ENCODE assay signal across 8 cellular contexts in the genomic region with DNA sequence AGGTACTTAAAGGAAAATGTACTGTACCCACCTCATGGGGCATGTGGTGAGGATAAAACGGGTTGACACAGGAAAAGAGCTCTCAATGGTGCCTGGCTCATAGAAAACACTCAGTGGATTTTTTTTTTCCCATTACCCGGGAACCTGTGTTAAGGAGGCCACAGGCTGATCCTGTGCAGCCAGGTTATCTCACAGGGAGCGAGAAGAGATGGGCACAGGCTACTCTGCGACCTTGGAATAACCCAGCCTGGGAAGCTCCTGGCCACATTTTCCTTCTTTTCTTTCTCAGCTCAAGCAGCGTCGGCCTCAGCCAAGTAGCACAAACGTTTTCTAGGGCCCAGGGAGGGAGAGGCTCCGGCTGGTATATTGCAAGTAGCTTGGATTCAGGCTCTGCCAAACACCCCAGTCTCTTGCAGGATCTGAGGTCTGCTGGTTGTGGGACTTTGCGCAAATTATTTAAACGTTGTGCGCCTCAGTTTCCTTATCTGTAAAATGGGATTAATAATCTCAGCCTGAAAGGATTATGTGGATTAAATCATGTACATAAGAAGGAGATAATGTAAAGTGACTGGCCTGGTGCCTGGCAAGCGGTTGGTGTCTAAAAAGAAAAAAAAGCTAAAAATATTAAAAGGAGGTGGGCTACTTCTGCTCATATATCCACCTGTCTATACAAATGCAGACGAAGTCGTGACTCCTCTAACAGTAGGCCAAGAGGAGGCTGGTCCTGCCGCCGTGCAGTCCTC. TPM values are rescaled to one million over a fixed set of nuclear protein-coding genes. Genes with fewer than 3 reads are reported as not detected.
A peak's percentile ranks its signal among the peaks of the same experiment; 100 is the strongest.
DNase-seq lines count a peak whose midpoint lies in the region; ATAC-seq, FAIRE-seq and TF ChIP-seq lines count a peak whose summit lies in the region.

No MANE protein-coding gene starts in this region.

- H3K4me1 ChIP-seq in hepatocyte (ENCODE audit: insufficient read depth): peaks cover 62% of the 10 kb centered on the region
- H3K4me1 ChIP-seq in small intestine (ENCODE audit: control insufficient read depth in 2 of 2, insufficient read depth in 1 of 2, low read depth in 1 of 2, low read length in 1 of 2): peaks cover 3 to 17% of the 10 kb centered on the region in 2 donors

- peak overlapping the region; percentile 95 for H3K4me2 ChIP-seq in hepatocyte

- H3K9me3 ChIP-seq in hepatocyte (ENCODE audit: low read depth): no peaks in the 10 kb centered on the region
- no peaks in the 10 kb centered on the region for H3K9me3 ChIP-seq in small intestine (ENCODE audit: control insufficient read depth, low read depth)

- no peaks in the 10 kb centered on the region for H3K27me3 Mint-ChIP-seq in stimulated activated naive CD8-positive, alpha-beta T cell treated with anti-CD3 and anti-CD28 coated beads, Interleukin-15, Interleukin-2, amounts not matched to agents 100 ng/mL and 50 ng/mL, for 24 hours
- H3K27me3 Mint-ChIP-seq in activated T-helper 2 cell treated with anti-CD3 and anti-CD28 coated beads, Interferon-gamma antibody, Interleukin-2, Interleukin-4, amounts not matched to agents 10 μg/mL and 5 μg/mL and 100 μg/mL, durations not matched to agents 14 hours and 24 hours and 36 hours (ENCODE audit: low read depth): no peaks in the 10 kb centered on the region

- H3K9me2 ChIP-seq in hepatocyte (replicated peaks; ENCODE audit: insufficient read depth): no peaks in the 10 kb centered on the region

- intact Hi-C loops in activated T-helper 2 cell treated with anti-CD3 and anti-CD28 coated beads, Interferon-gamma antibody, Interleukin-2, Interleukin-4, amounts not matched to agents 10 μg/mL and 5 μg/mL and 100 μg/mL, durations not matched to agents 14 hours and 24 hours and 36 hours (cut with micrococcal nuclease): loop anchor here (5.0 kb wide), 1 partner anchor 223 kb away; no protein-coding TSS in a partner anchor
- intact Hi-C loops in posterior cingulate gyrus (cut with DNase I): loop anchor here (5.0 kb wide), 1 partner anchor 108 kb away; no protein-coding TSS in a partner anchor

- H3K27me3 ChIP-seq in hepatocyte: no peaks in the 10 kb centered on the region
- no peaks in the 10 kb centered on the region for H3K27me3 ChIP-seq in small intestine (ENCODE audit: control insufficient read depth in 2 of 2, insufficient read depth in 2 of 2, low read length in 2 of 2)

- H3K4me1 Mint-ChIP-seq in stimulated activated naive CD8-positive, alpha-beta T cell treated with anti-CD3 and anti-CD28 coated beads, Interleukin-15, Interleukin-2, amounts not matched to agents 100 ng/mL and 50 ng/mL, for 24 hours (ENCODE audit: low read depth): peaks cover 58% of the 10 kb centered on the region
- peaks cover 53% of the 10 kb centered on the region for H3K4me1 Mint-ChIP-seq in activated T-helper 2 cell treated with anti-CD3 and anti-CD28 coated beads, Interferon-gamma antibody, Interleukin-2, Interleukin-4, amounts not matched to agents 10 μg/mL and 5 μg/mL and 100 μg/mL, durations not matched to agents 14 hours and 24 hours and 36 hours (ENCODE audit: low read depth)

- no peak for DNase-seq in stimulated activated naive CD8-positive, alpha-beta T cell treated with anti-CD3 and anti-CD28 coated beads, Interleukin-15, Interleukin-2, amounts not matched to agents 100 U/mL and 50 U/mL, for 24 hours
- no peak for DNase-seq in activated T-helper 2 cell treated with anti-CD3 and anti-CD28 coated beads, Interferon-gamma antibody, Interleukin-2, Interleukin-4, amounts not matched to agents 10 μg/mL and 5 μg/mL and 100 μg/mL, durations not matched to agents 14 hours and 24 hours and 36 hours (ENCODE audit: low spot score)
- DNase-seq in hepatocyte (ENCODE audit: low spot score) (no peak), small intestine (no peak), posterior cingulate gyrus (no peak), SKM-1 treated with dmso at 0.1 percent for 144 hours (lab: John Stamatoyannopoulos, UW; ENCODE audit: unreplicated experiment) (no peak), SKM-1 (lab: John Stamatoyannopoulos, UW; ENCODE audit: unreplicated experiment) (no peak)

- peak overlapping the region; percentile 62 for H2AFZ ChIP-seq in hepatocyte

- WGBS in hepatocyte (ENCODE audit: low lambda C conversion rate, missing lambda C conversion rate): 37% methylated on average over 16 of the region's 16 CpGs
- 28 to 31% (median 30%) methylated on average over 14 to 16 of the region's 16 CpGs for WGBS in small intestine, 3 donors

- H3K27ac ChIP-seq in hepatocyte: peak overlapping the region; percentile 89
- peak overlapping the region; percentile 89 to 96 for H3K27ac ChIP-seq in small intestine (ENCODE audit: low read depth in 1 of 2, low read length in 1 of 2)

- peak overlapping the region; percentile 93 for H3K4me3 Mint-ChIP-seq in stimulated activated naive CD8-positive, alpha-beta T cell treated with anti-CD3 and anti-CD28 coated beads, Interleukin-15, Interleukin-2, amounts not matched to agents 100 ng/mL and 50 ng/mL, for 24 hours
- H3K4me3 Mint-ChIP-seq in activated T-helper 2 cell treated with anti-CD3 and anti-CD28 coated beads, Interferon-gamma antibody, Interleukin-2, Interleukin-4, amounts not matched to agents 10 μg/mL and 5 μg/mL and 100 μg/mL, durations not matched to agents 14 hours and 24 hours and 36 hours (ENCODE audit: low read depth): peak overlapping the region; percentile 96

- no peak for TF ChIP-seq CTCF in hepatocyte (IDR thresholded peaks at IDR 0.05; ENCODE audit: poor library complexity)

- peak overlapping the region; percentile 96 for H3K4me3 ChIP-seq in hepatocyte
- H3K4me3 ChIP-seq in small intestine (ENCODE audit: low read depth in 1 of 2, low read length in 2 of 2): peak overlapping the region; percentile 82 to 97

- H3K36me3 ChIP-seq in hepatocyte (replicated peaks; ENCODE audit: insufficient read depth, low read depth): no peaks in the 10 kb centered on the region
- H3K36me3 ChIP-seq in small intestine (ENCODE audit: control insufficient read depth in 2 of 2, insufficient read depth in 2 of 2, low read length in 2 of 2): peaks cover under 1 to 2% of the 10 kb centered on the region in 2 donors

- no peak for ATAC-seq in stimulated activated naive CD8-positive, alpha-beta T cell treated with anti-CD3 and anti-CD28 coated beads, Interleukin-15, Interleukin-2, amounts not matched to agents 100 U/mL and 50 U/mL, for 24 hours

- peak overlapping the region; percentile 96 for H3K27ac Mint-ChIP-seq in stimulated activated naive CD8-positive, alpha-beta T cell treated with anti-CD3 and anti-CD28 coated beads, Interleukin-15, Interleukin-2, amounts not matched to agents 100 ng/mL and 50 ng/mL, for 24 hours
- peak overlapping the region; percentile 91 for H3K27ac Mint-ChIP-seq in activated T-helper 2 cell treated with anti-CD3 and anti-CD28 coated beads, Interferon-gamma antibody, Interleukin-2, Interleukin-4, amounts not matched to agents 10 μg/mL and 5 μg/mL and 100 μg/mL, durations not matched to agents 14 hours and 24 hours and 36 hours

- H3K9me3 Mint-ChIP-seq in stimulated activated naive CD8-positive, alpha-beta T cell treated with anti-CD3 and anti-CD28 coated beads, Interleukin-15, Interleukin-2, amounts not matched to agents 100 ng/mL and 50 ng/mL, for 24 hours: no peaks in the 10 kb centered on the region
- H3K9me3 Mint-ChIP-seq in activated T-helper 2 cell treated with anti-CD3 and anti-CD28 coated beads, Interferon-gamma antibody, Interleukin-2, Interleukin-4, amounts not matched to agents 10 μg/mL and 5 μg/mL and 100 μg/mL, durations not matched to agents 14 hours and 24 hours and 36 hours: no peaks in the 10 kb centered on the region

- FAIRE-seq in small intestine (lab: Jason Lieb, UNC): no peak

- peaks cover 47% of the 10 kb centered on the region for H3K79me2 ChIP-seq in hepatocyte

- peaks cover 24% of the 10 kb centered on the region for H3K36me3 Mint-ChIP-seq in stimulated activated naive CD8-positive, alpha-beta T cell treated with anti-CD3 and anti-CD28 coated beads, Interleukin-15, Interleukin-2, amounts not matched to agents 100 ng/mL and 50 ng/mL, for 24 hours (ENCODE audit: low read depth)
- peaks cover 53% of the 10 kb centered on the region for H3K36me3 Mint-ChIP-seq in activated T-helper 2 cell treated with anti-CD3 and anti-CD28 coated beads, Interferon-gamma antibody, Interleukin-2, Interleukin-4, amounts not matched to agents 10 μg/mL and 5 μg/mL and 100 μg/mL, durations not matched to agents 14 hours and 24 hours and 36 hours (ENCODE audit: low read depth)

- peaks cover 19% of the 10 kb centered on the region for H4K20me1 ChIP-seq in hepatocyte (ENCODE audit: insufficient read depth, poor library complexity, severe bottlenecking)

RNA-seq across cellular contexts. Expression of gene FURIN, which starts 2.1 kb away (rescaled TPM):
- total RNA-seq in activated T-helper 2 cell treated with anti-CD3 and anti-CD28 coated beads, Interferon-gamma antibody, Interleukin-2, Interleukin-4, amounts not matched to agents 10 μg/mL and 5 μg/mL and 100 μg/mL, durations not matched to agents 14 hours and 24 hours and 36 hours: 564 and 570 TPM in 2 replicates
- total RNA-seq in hepatocyte: 62.6 and 67.9 TPM in 2 replicates
- polyA plus RNA-seq in hepatocyte: 84.6 and 98.9 TPM in 2 replicates
- polyA plus RNA-seq in small intestine: 10 to 100 TPM; 22.8 to 52.5 (median 24.6) TPM

RNA-seq across cellular contexts. Expression of gene FES, which starts 13.8 kb away (rescaled TPM):
- 51.9 and 55.8 TPM in 2 replicates for total RNA-seq in activated T-helper 2 cell treated with anti-CD3 and anti-CD28 coated beads, Interferon-gamma antibody, Interleukin-2, Interleukin-4, amounts not matched to agents 10 μg/mL and 5 μg/mL and 100 μg/mL, durations not matched to agents 14 hours and 24 hours and 36 hours
- total RNA-seq in hepatocyte: 5.7 and 13.5 TPM in 2 replicates
- polyA plus RNA-seq in hepatocyte: 7.3 and 11.0 TPM in 2 replicates
- 10 to 100 TPM in 1 of 3 donors, 1 to 10 TPM in 1, under 1 TPM in 1; 0.89 to 17.2 (median 4.6) TPM for polyA plus RNA-seq in small intestine

RNA-seq across cellular contexts. Expression of gene MAN2A2, which starts 32.6 kb away (rescaled TPM):
- total RNA-seq in activated T-helper 2 cell treated with anti-CD3 and anti-CD28 coated beads, Interferon-gamma antibody, Interleukin-2, Interleukin-4, amounts not matched to agents 10 μg/mL and 5 μg/mL and 100 μg/mL, durations not matched to agents 14 hours and 24 hours and 36 hours: 200 and 201 TPM in 2 replicates
- 8.3 and 11.2 TPM in 2 replicates for total RNA-seq in hepatocyte
- polyA plus RNA-seq in hepatocyte (32.7 and 44.5 TPM in 2 replicates), small intestine (10 to 100 TPM; 15.1 to 22.8 (median 22.6) TPM)

Comparison
In these comparisons a context has a peak if more than half of its experiments do, and no peak if none do; other contexts are left out.
1. RNA of gene MAN2A2, which starts 32.6 kb away (total RNA-seq): 200 to 201 TPM in activated T-helper 2 cell treated with anti-CD3 and anti-CD28 coated beads, Interferon-gamma antibody, Interleukin-2, Interleukin-4, amounts not matched to agents 10 μg/mL and 5 μg/mL and 100 μg/mL, durations not matched to agents 14 hours and 24 hours and 36 hours; 8.3 to 11.2 TPM in hepatocyte; every median in the first group is over 10 times any median in the second.